ENCODE assay signal across 20 cellular contexts in genomic region chr3:149459491-149460057, GRCh38. TPM values are rescaled to one million over a fixed set of nuclear protein-coding genes. Genes with fewer than 3 reads are reported as not detected.
DNase-seq lines count a peak whose midpoint lies in the region; ATAC-seq and TF ChIP-seq lines count a peak whose summit lies in the region.
"Had no signal": no experiment of that assay in that cellular context is flagged by ENCODE, and none has a peak within 500 bp of the region (broad histone marks: within the 10 kb centered on the region; RNA-seq: fewer than 3 reads in every experiment).

No MANE protein-coding gene starts in this region.

- no peak overlapping the region for H3K9ac ChIP-seq in subcutaneous abdominal adipose tissue (ENCODE audit: low read length in 5 of 5)
- H3K9ac ChIP-seq: KMS-11 had no signal

- H3K4me3 Mint-ChIP-seq in neural crest cell, result no peak overlapping the region
- H3K4me3 Mint-ChIP-seq: B cell; CD4-positive, alpha-beta T cell had no signal

- H3K4me1 ChIP-seq in subcutaneous abdominal adipose tissue (ENCODE audit: control insufficient read depth in 5 of 5, insufficient read depth in 5 of 5, low read length in 5 of 5) (peaks cover 0 to 5% (median 0%) of the 10 kb centered on the region in 5 donors), upper lobe of left lung (no peaks in the 10 kb centered on the region)

- H3K27ac ChIP-seq in subcutaneous abdominal adipose tissue (ENCODE audit: low read depth, low read length) (peak overlapping the region; percentile 34), upper lobe of left lung (no peak overlapping the region)
- H3K27ac ChIP-seq: KMS-11 had no signal

- TF ChIP-seq POLR2A in upper lobe of left lung (IDR thresholded peaks at IDR 0.05), result no peak

- H3K27me3 ChIP-seq in subcutaneous abdominal adipose tissue (ENCODE audit: control insufficient read depth in 5 of 5, insufficient read depth in 4 of 5, low read length in 5 of 5), result no peaks in the 10 kb centered on the region
- no peaks in the 10 kb centered on the region for H3K27me3 ChIP-seq in upper lobe of left lung

- TF ChIP-seq CTCF in fibroblast of the aortic adventitia (IDR thresholded peaks at IDR 0.05; ENCODE audit: insufficient read depth, low read length) (no peak), neural crest cell (conservative IDR thresholded peaks at IDR 0.05) (no peak), upper lobe of left lung (IDR thresholded peaks at IDR 0.05) (no peak), omental fat pad (IDR thresholded peaks at IDR 0.05) (no peak)

- no peak for TF ChIP-seq EP300 in upper lobe of left lung (IDR thresholded peaks at IDR 0.05)

- H3K9me3 ChIP-seq in subcutaneous abdominal adipose tissue (ENCODE audit: control insufficient read depth in 5 of 5, low read length in 5 of 5), result no peaks in the 10 kb centered on the region
- H3K9me3 ChIP-seq in upper lobe of left lung, result no peaks in the 10 kb centered on the region

- H3K36me3 ChIP-seq in subcutaneous abdominal adipose tissue (ENCODE audit: control insufficient read depth in 5 of 5, insufficient read depth in 5 of 5, low read length in 5 of 5), result no peaks in the 10 kb centered on the region
- H3K36me3 ChIP-seq in upper lobe of left lung, result no peaks in the 10 kb centered on the region

- ATAC-seq in upper lobe of left lung (ENCODE audit: low FRiP score in 2 of 2) (no peak), omental fat pad (ENCODE audit: low FRiP score) (no peak), HG03196 (IDR thresholded peaks at IDR 0.05; ENCODE audit: unreplicated experiment) (no peak)
- ATAC-seq: PC-3 had no signal

- H3K36me3 Mint-ChIP-seq in neural crest cell (ENCODE audit: low read depth), result no peaks in the 10 kb centered on the region

- H3K4me3 ChIP-seq in fibroblast of the aortic adventitia (ENCODE audit: low read depth, low read length) (no peak overlapping the region), subcutaneous abdominal adipose tissue (ENCODE audit: low read depth in 1 of 5, low read length in 5 of 5) (no peak overlapping the region), upper lobe of left lung (no peak overlapping the region)

- DNase-seq in amniotic epithelial cell (ENCODE audit: low read depth) (peak; percentile 85), fibroblast of the aortic adventitia (ENCODE audit: low read depth) (peak; percentile 29), neural crest cell (ENCODE audit: low read depth, low spot score) (no peak), upper lobe of left lung (no peak), omental fat pad (ENCODE audit: low spot score) (no peak)
- DNase-seq in stimulated activated CD4-positive, alpha-beta T cell treated with anti-CD3 and anti-CD28 coated beads, Interleukin-1b, Interleukin-23, amount 100 ng/mL, for 48 hours, result no peak
- DNase-seq: Calu3; CD4-positive, alpha-beta T cell; DMS79; NCI-H1092 treated with DMSO at 0.1 percent for 48 hours; NCI-H1694; NCI-H2107; NCI-H446; PC-3 had no signal

- H3K4me1 Mint-ChIP-seq in neural crest cell, result no peaks in the 10 kb centered on the region
- H3K4me1 Mint-ChIP-seq: B cell had no signal

- peak overlapping the region; percentile 37 for H3K27ac Mint-ChIP-seq in neural crest cell (ENCODE audit: unreplicated experiment)
- H3K27ac Mint-ChIP-seq: B cell; CD4-positive, alpha-beta T cell had no signal

- WGBS in upper lobe of left lung, 2 donors, result 90 to 94% methylated on average over 6 of the region's 6 CpGs

- peaks cover 3% of the 10 kb centered on the region for H3K9me3 Mint-ChIP-seq in neural crest cell
- H3K9me3 Mint-ChIP-seq: CD4-positive, alpha-beta T cell had no signal

- no peaks in the 10 kb centered on the region for H3K27me3 Mint-ChIP-seq in neural crest cell (ENCODE audit: low read depth)

RNA-seq across cellular contexts. Expression of gene TM4SF4, which starts 14.9 kb away (rescaled TPM):
- total RNA-seq in fibroblast of the aortic adventitia (ENCODE audit: low replicate concordance) (0.45 TPM in 1 of 2 replicates, not detected in the other), neural crest cell (not detected in 2 replicates), upper lobe of left lung (1 to 10 TPM in 4 of 6 donors, not detected in 2; 1.8 to 2.5 (median 2.2) TPM), omental fat pad (under 1 TPM in 2 of 4 donors, not detected in 2; 0.24 to 0.65 TPM)
- total RNA-seq: B cell; CD4-positive, alpha-beta T cell; G401; MCF 10A had no signal

Comparison
In these comparisons a context has a peak if more than half of its experiments do, and no peak if none do; other contexts are left out.
1. DNase-seq: peak in amniotic epithelial cell (single experiment) and fibroblast of the aortic adventitia (single experiment); none in neural crest cell (single experiment), upper lobe of left lung (0 of 2), omental fat pad (single experiment) and stimulated activated CD4-positive, alpha-beta T cell treated with anti-CD3 and anti-CD28 coated beads, Interleukin-1b, Interleukin-23, amount 100 ng/mL, for 48 hours (single experiment).